In genomic region chr1:1892079-1892762, GRCh38 we compare ENCODE assay signal across 9 cellular contexts. TPM values are rescaled to one million over a fixed set of nuclear protein-coding genes. Genes with fewer than 3 reads are reported as not detected.
DNase-seq lines count a peak whose midpoint lies in the region; ATAC-seq, FAIRE-seq and TF ChIP-seq lines count a peak whose summit lies in the region.
"Had no signal": no experiment of that assay in that cellular context is flagged by ENCODE, and none has a peak within 500 bp of the region (broad histone marks: within the 10 kb centered on the region; RNA-seq: fewer than 3 reads in every experiment).

No MANE protein-coding gene starts in this region.

- peaks cover 45% of the 10 kb centered on the region for H3K79me2 ChIP-seq in astrocyte (ENCODE audit: insufficient read depth, low read length)

- no peak for FAIRE-seq in astrocyte (lab: Jason Lieb, UNC)
- FAIRE-seq: G401.6 had no signal

- TF ChIP-seq CTCF in astrocyte (IDR thresholded peaks at IDR 0.05; ENCODE audit: insufficient read depth, low read depth, low read length) (no peak), liver (IDR thresholded peaks at IDR 0.05; ENCODE audit: low read depth, low read length, missing input control) (no peak), transverse colon (IDR thresholded peaks at IDR 0.05) (no peak)

- peak; percentile 30 for TF ChIP-seq POLR2A in transverse colon (IDR thresholded peaks at IDR 0.05)

- H3K27me3 Mint-ChIP-seq in astrocyte (ENCODE audit: low read depth, unreplicated experiment): peaks cover 3% of the 10 kb centered on the region

- peak overlapping the region; percentile 91 for H3K4me2 ChIP-seq in astrocyte (ENCODE audit: low read length)

- H3K9me3 ChIP-seq in astrocyte (ENCODE audit: insufficient read depth, low read depth, low read length) (no peaks in the 10 kb centered on the region), liver (ENCODE audit: control insufficient read depth in 4 of 4, low read length in 3 of 4) (no peaks in the 10 kb centered on the region), transverse colon (no peaks in the 10 kb centered on the region)

- intact Hi-C loops in transverse colon (cut with DNase I; ENCODE audit: low total_unique reads): no loop called here

- peaks cover 24% of the 10 kb centered on the region for H3K4me1 Mint-ChIP-seq in astrocyte (ENCODE audit: low read depth, unreplicated experiment)

- ATAC-seq in HG02678 (IDR thresholded peaks at IDR 0.05; ENCODE audit: unreplicated experiment) (no peak), GM19324 (IDR thresholded peaks at IDR 0.05; ENCODE audit: low FRiP score, unreplicated experiment) (no peak)

- H3K27ac Mint-ChIP-seq in astrocyte (ENCODE audit: unreplicated experiment): peak overlapping the region; percentile 73

- peak overlapping the region; percentile 69 for H3K9ac ChIP-seq in astrocyte (ENCODE audit: low read length)
- H3K9ac ChIP-seq in liver (ENCODE audit: low read depth in 1 of 2, low read length in 2 of 2): peak overlapping the region; percentile 3 to 42

- H3K27me3 ChIP-seq in astrocyte (ENCODE audit: insufficient read depth, low read length): no peaks in the 10 kb centered on the region
- H3K27me3 ChIP-seq in liver (ENCODE audit: control insufficient read depth in 4 of 4, insufficient read depth in 4 of 4, low read length in 3 of 4): no peaks in the 10 kb centered on the region
- no peaks in the 10 kb centered on the region for H3K27me3 ChIP-seq in transverse colon

- in situ Hi-C loops in transverse colon (cut with MboI; ENCODE audit: low pct_ligation_motif_present in 1 of 4, low pct_unique_long_range_greater_than_20kb in 1 of 4, low sequenced_read_pairs in 3 of 4): loop anchor here in 1 of 4 donors (25.0 kb wide), 1 partner anchor 130 kb away; no protein-coding TSS in a partner anchor

- H2AFZ ChIP-seq in astrocyte (ENCODE audit: low read depth, low read length): peak overlapping the region; percentile 77

- peaks cover 25% of the 10 kb centered on the region for H3K4me1 ChIP-seq in astrocyte (ENCODE audit: insufficient read depth, low read length)
- H3K4me1 ChIP-seq in liver (ENCODE audit: control insufficient read depth in 4 of 4, insufficient read depth in 4 of 4, low read length in 3 of 4): peaks cover 15 to 36% (median 32%) of the 10 kb centered on the region in 4 donors
- H3K4me1 ChIP-seq in transverse colon: peaks cover 46 to 69% (median 65%) of the 10 kb centered on the region in 4 donors

- no peak for TF ChIP-seq EP300 in transverse colon (IDR thresholded peaks at IDR 0.05; ENCODE audit: low read depth)

- H3K36me3 Mint-ChIP-seq in astrocyte (ENCODE audit: low read depth, unreplicated experiment): peaks cover 11% of the 10 kb centered on the region

- WGBS in liver: 60% methylated on average over 21 of the region's 21 CpGs
- 48 to 77% methylated on average over 9 to 21 of the region's 21 CpGs for WGBS in transverse colon (ENCODE audit: low coverage in 1 of 2), 2 donors

- peak; percentile 30 for DNase-seq in activated naive CD4-positive, alpha-beta T cell treated with Interleukin-2 at 50 U/mL for 16 hours
- no peak for DNase-seq in activated naive CD4-positive, alpha-beta T cell (lab: John Stamatoyannopoulos, UW)
- DNase-seq in astrocyte (ENCODE audit: low read depth) (no peak), transverse colon (no peak), dermis blood vessel endothelial cell (no peak)

- no peaks in the 10 kb centered on the region for H3K9me3 Mint-ChIP-seq in astrocyte (ENCODE audit: unreplicated experiment)

- no peak overlapping the region for H3K27ac ChIP-seq in astrocyte (ENCODE audit: low read depth, low read length)
- H3K27ac ChIP-seq in liver (ENCODE audit: low read depth in 1 of 2, low read length in 2 of 2): peak overlapping the region in 1 of 2 donors; percentile 68
- peak overlapping the region; percentile 93 to 99 (median 97) for H3K27ac ChIP-seq in transverse colon

- TF ChIP-seq RAD21 in liver (IDR thresholded peaks at IDR 0.05): no peak

- H3K4me3 ChIP-seq in astrocyte (ENCODE audit: insufficient read depth, low read depth, low read length) (peak overlapping the region; percentile 54), liver (ENCODE audit: low read depth in 1 of 3, low read length in 3 of 3) (peak overlapping the region in 2 of 3 donors; percentile 63 to 99), transverse colon (peak overlapping the region; percentile 79 to 99 (median 91))

- H3K4me3 Mint-ChIP-seq in astrocyte (ENCODE audit: unreplicated experiment): peak overlapping the region; percentile 90

- peaks cover 31% of the 10 kb centered on the region for H4K20me1 ChIP-seq in astrocyte (ENCODE audit: insufficient read depth, low read length)

- H3K36me3 ChIP-seq in astrocyte (ENCODE audit: insufficient read depth, low read length) (no peaks in the 10 kb centered on the region), liver (ENCODE audit: control insufficient read depth in 4 of 4, insufficient read depth in 3 of 4, low read depth in 1 of 4, low read length in 3 of 4) (no peaks in the 10 kb centered on the region), transverse colon (no peaks in the 10 kb centered on the region)

TF ChIP-seq in liver, 16 proteins besides CTCF, POLR2A, EP300 and RAD21:
- TF ChIP-seq TAF1 (conservative IDR thresholded peaks at IDR 0.05) (no peak), ZBTB33 (IDR thresholded peaks at IDR 0.05) (no peak), HNF4A (conservative IDR thresholded peaks at IDR 0.05) (no peak), YY1 (IDR thresholded peaks at IDR 0.05) (no peak), NR2F2 (IDR thresholded peaks at IDR 0.05) (no peak), JUND (IDR thresholded peaks at IDR 0.05) (no peak), SP1 (IDR thresholded peaks at IDR 0.05) (no peak), FOXA2 (IDR thresholded peaks at IDR 0.05) (no peak)

RNA-seq across cellular contexts. Expression of gene GNB1, which starts 1.3 kb away (rescaled TPM):
- total RNA-seq in astrocyte: 583 and 602 TPM in 2 replicates
- total RNA-seq in liver: 10 to 100 TPM; 51.5 to 54.0 TPM
- polyA plus RNA-seq in liver: 10 to 100 TPM; 22.3 to 68.5 TPM
- total RNA-seq in transverse colon: 100 to 1,000 TPM; 123 to 191 (median 174) TPM
- total RNA-seq in dermis blood vessel endothelial cell: 87.8 and 181 TPM in 2 replicates

RNA-seq across cellular contexts. Expression of gene CALML6, which starts 22.8 kb away (rescaled TPM):
- total RNA-seq in astrocyte (0.91 and 1.4 TPM in 2 replicates), liver (under 1 TPM; 0.47 to 0.67 TPM), transverse colon (under 1 TPM in 1 of 4 donors, not detected in 3; 0.48 TPM), dermis blood vessel endothelial cell (0.34 TPM in 1 of 2 replicates, not detected in the other)
- polyA plus RNA-seq in liver: under 1 TPM in 1 of 2 donors, not detected in 1; 0.15 TPM

RNA-seq across cellular contexts. Expression of gene TMEM52, which starts 26.9 kb away (rescaled TPM):
- total RNA-seq in astrocyte (0.84 and 1.4 TPM in 2 replicates), liver (1 to 10 TPM; 2.6 to 2.7 TPM), transverse colon (1 to 10 TPM in 3 of 4 donors, not detected in 1; 5.2 to 9.5 (median 5.3) TPM), dermis blood vessel endothelial cell (0.37 TPM in 1 of 2 replicates, not detected in the other)
- polyA plus RNA-seq in liver: 10 to 100 TPM in 1 of 2 donors, 1 to 10 TPM in 1; 3.2 to 13.1 TPM
